In genomic region chr11:67482736-67483497, GRCh38 we compare ENCODE assay signal across 8 cellular contexts. TPM values are rescaled to one million over a fixed set of nuclear protein-coding genes. Genes with fewer than 3 reads are reported as not detected.
A peak's percentile ranks its signal among the peaks of the same experiment; 100 is the strongest.
DNase-seq lines count a peak whose midpoint lies in the region; ATAC-seq and TF ChIP-seq lines count a peak whose summit lies in the region.

Gene AIP, plus strand, starts transcription at chr11:67483026. Its CDS starts 133 bp downstream, at chr11:67483159.

- peak within 1 kb of the TSS; percentile 99 for H3K27ac Mint-ChIP-seq in T-helper 2 cell treated with Interferon-gamma antibody and Interleukin-4, amounts not matched to agents 5 μg/mL and 100 μg/mL, for 36 hours

- no peaks in the 10 kb centered on the region for H3K27me3 ChIP-seq in ascending aorta
- no peaks in the 10 kb centered on the region for H3K27me3 ChIP-seq in right cardiac atrium (ENCODE audit: control insufficient read depth, insufficient read depth)
- no peaks in the 10 kb centered on the region for H3K27me3 ChIP-seq in vagina

- peaks cover 12 to 14% of the 10 kb centered on the region in 2 donors for H3K36me3 ChIP-seq in ascending aorta
- peaks cover 0 to 9% of the 10 kb centered on the region in 2 donors for H3K36me3 ChIP-seq in vagina

- H3K9me3 Mint-ChIP-seq in T-helper 2 cell treated with Interferon-gamma antibody and Interleukin-4, amounts not matched to agents 5 μg/mL and 100 μg/mL, for 36 hours, result no peaks in the 10 kb centered on the region

- 2% methylated on average over 53 of the region's 53 CpGs for WGBS in right cardiac atrium

- peaks cover 25% of the 10 kb centered on the region for H3K36me3 Mint-ChIP-seq in T-helper 2 cell treated with Interferon-gamma antibody and Interleukin-4, amounts not matched to agents 5 μg/mL and 100 μg/mL, for 36 hours (ENCODE audit: low read depth)

- peak within 1 kb of the TSS; percentile 53 to 66 for H3K4me3 ChIP-seq in ascending aorta
- H3K4me3 ChIP-seq in right cardiac atrium (ENCODE audit: low read length), result peak within 1 kb of the TSS; percentile 56
- H3K4me3 ChIP-seq in vagina, result peak within 1 kb of the TSS; percentile 55 to 61

- peak within 1 kb of the TSS; percentile 84 to 87 for H3K27ac ChIP-seq in ascending aorta
- H3K27ac ChIP-seq in right cardiac atrium (ENCODE audit: low read length), result peak within 1 kb of the TSS; percentile 78
- peak within 1 kb of the TSS; percentile 78 for H3K27ac ChIP-seq in vagina

- intact Hi-C loops in ascending aorta (cut with DNase I), result loop anchor here (1.0 to 5.0 kb wide), 4 partner anchors 14 to 81 kb away; partner anchors contain the start of genes CDK2AP2, PITPNM1, PPP1CA and TBC1D10C
- intact Hi-C loops in right cardiac atrium (cut with DNase I), result no loop called here
- intact Hi-C loops in vagina (cut with DNase I), result no loop called here

- H3K4me1 ChIP-seq in ascending aorta (peaks cover 7 to 15% of the 10 kb centered on the region in 2 donors), right cardiac atrium (ENCODE audit: control insufficient read depth, insufficient read depth, low read length) (peaks cover 14% of the 10 kb centered on the region), vagina (peaks cover 33% of the 10 kb centered on the region)

- TF ChIP-seq CTCF in ascending aorta (IDR thresholded peaks at IDR 0.05) (peak; percentile 20 to 28 (median 22)), vagina (IDR thresholded peaks at IDR 0.05) (peak in 1 of 3 experiments; percentile 25)

- peak within 1 kb of the TSS; percentile 90 for H3K4me3 Mint-ChIP-seq in T-helper 2 cell treated with Interferon-gamma antibody and Interleukin-4, amounts not matched to agents 5 μg/mL and 100 μg/mL, for 36 hours

- peaks cover 43% of the 10 kb centered on the region for H3K4me1 Mint-ChIP-seq in T-helper 2 cell treated with Interferon-gamma antibody and Interleukin-4, amounts not matched to agents 5 μg/mL and 100 μg/mL, for 36 hours (ENCODE audit: low read depth)

- peak; percentile 70 for ATAC-seq in GM18502 (IDR thresholded peaks at IDR 0.05; ENCODE audit: poor library complexity, unreplicated experiment)
- peak; percentile 71 for ATAC-seq in HG02970 (IDR thresholded peaks at IDR 0.05; ENCODE audit: low FRiP score, unreplicated experiment)
- peak; percentile 99 for ATAC-seq in right cardiac atrium

- peak in 1 of 2 donors; percentile 28 for TF ChIP-seq POLR2A in vagina (IDR thresholded peaks at IDR 0.05)

- DNase-seq in NCI-H1930 (lab: John Stamatoyannopoulos, UW) (peak; percentile 96 to 98), ascending aorta (ENCODE audit: low spot score in 2 of 2) (peak; percentile 92 to 99), right cardiac atrium (peak; percentile 98 to 99 (median 99)), putamen (ENCODE audit: low spot score) (peak; percentile 98), vagina (ENCODE audit: extremely low spot score in 2 of 2) (peak in 1 of 2 donors; percentile 97)
- DNase-seq in T-helper 2 cell treated with Interferon-gamma antibody and Interleukin-4, amounts not matched to agents 5 μg/mL and 100 μg/mL, for 36 hours (ENCODE audit: low spot score), result peak; percentile 97

- peaks cover 6% of the 10 kb centered on the region for H3K27me3 Mint-ChIP-seq in T-helper 2 cell treated with Interferon-gamma antibody and Interleukin-4, amounts not matched to agents 5 μg/mL and 100 μg/mL, for 36 hours (ENCODE audit: low read depth)

- H3K9me3 ChIP-seq in ascending aorta (no peaks in the 10 kb centered on the region), right cardiac atrium (ENCODE audit: control insufficient read depth, low read length) (no peaks in the 10 kb centered on the region), vagina (no peaks in the 10 kb centered on the region)

RNA-seq across cellular contexts. Expression of gene AIP, which starts in this region (rescaled TPM):
- 116 TPM for total RNA-seq in ascending aorta
- total RNA-seq in right cardiac atrium, result 10 to 100 TPM; 50.8 to 64.5 (median 64.2) TPM
- 74.2 TPM for polyA plus RNA-seq in right cardiac atrium
- 82.7 TPM for total RNA-seq in vagina
